ENCODE assay signal across 1 cellular context in the genomic region with DNA sequence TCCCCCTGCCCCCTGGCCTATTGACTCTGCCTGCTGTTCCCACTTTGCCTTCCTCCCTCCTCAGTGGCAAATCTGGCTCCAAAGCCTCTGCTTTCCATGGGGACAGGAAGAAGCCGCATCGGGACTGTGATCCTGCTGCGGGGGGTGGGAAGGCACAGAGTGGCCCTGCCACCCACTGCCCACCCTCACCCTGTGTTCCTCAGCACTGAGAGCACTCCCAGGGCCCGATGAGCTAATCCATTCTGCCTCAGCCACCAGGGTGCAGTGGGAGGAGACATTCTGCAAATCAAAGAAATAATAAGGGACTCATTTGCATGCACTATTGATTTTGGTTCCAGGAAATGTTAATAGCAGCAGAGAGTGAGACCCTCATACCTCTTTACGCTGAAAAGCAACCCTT.
TF ChIP-seq lines count a peak whose summit lies in the region.

No MANE protein-coding gene starts in this region.

TF ChIP-seq in HEK293, 187 proteins besides CTCF, POLR2A, EP300 and RAD21 (continued from another document):
- TF ChIP-seq, protein P1, sequence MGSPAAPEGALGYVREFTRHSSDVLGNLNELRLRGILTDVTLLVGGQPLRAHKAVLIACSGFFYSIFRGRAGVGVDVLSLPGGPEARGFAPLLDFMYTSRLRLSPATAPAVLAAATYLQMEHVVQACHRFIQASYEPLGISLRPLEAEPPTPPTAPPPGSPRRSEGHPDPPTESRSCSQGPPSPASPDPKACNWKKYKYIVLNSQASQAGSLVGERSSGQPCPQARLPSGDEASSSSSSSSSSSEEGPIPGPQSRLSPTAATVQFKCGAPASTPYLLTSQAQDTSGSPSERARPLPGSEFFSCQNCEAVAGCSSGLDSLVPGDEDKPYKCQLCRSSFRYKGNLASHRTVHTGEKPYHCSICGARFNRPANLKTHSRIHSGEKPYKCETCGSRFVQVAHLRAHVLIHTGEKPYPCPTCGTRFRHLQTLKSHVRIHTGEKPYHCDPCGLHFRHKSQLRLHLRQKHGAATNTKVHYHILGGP (tag by site-specific recombination; IDR thresholded peaks at IDR 0.05), result no peak
- TF ChIP-seq EGR2 (tag by site-specific recombination; IDR thresholded peaks at IDR 0.05; ENCODE audit: low read depth), result peak; percentile 24; the same call in 1 of the 2 replicates
- TF ChIP-seq ZNF629 (tag by site-specific recombination; IDR thresholded peaks at IDR 0.05), result no peak
- TF ChIP-seq, protein P2, sequence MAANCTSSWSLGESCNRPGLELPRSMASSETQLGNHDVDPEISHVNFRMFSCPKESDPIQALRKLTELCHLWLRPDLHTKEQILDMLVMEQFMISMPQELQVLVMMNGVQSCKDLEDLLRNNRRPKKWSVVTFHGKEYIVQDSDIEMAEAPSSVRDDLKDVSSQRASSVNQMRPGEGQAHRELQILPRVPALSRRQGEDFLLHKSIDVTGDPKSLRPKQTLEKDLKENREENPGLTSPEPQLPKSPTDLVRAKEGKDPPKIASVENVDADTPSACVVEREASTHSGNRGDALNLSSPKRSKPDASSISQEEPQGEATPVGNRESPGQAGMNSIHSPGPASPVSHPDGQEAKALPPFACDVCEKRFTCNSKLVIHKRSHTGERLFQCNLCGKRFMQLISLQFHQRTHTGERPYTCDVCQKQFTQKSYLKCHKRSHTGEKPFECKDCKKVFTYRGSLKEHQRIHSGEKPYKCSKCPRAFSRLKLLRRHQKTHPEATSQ (tag by site-specific recombination; IDR thresholded peaks at IDR 0.05), result no peak
- TF ChIP-seq ZFP69B (tag by site-specific recombination; IDR thresholded peaks at IDR 0.05), result no peak
- TF ChIP-seq, protein P3, sequence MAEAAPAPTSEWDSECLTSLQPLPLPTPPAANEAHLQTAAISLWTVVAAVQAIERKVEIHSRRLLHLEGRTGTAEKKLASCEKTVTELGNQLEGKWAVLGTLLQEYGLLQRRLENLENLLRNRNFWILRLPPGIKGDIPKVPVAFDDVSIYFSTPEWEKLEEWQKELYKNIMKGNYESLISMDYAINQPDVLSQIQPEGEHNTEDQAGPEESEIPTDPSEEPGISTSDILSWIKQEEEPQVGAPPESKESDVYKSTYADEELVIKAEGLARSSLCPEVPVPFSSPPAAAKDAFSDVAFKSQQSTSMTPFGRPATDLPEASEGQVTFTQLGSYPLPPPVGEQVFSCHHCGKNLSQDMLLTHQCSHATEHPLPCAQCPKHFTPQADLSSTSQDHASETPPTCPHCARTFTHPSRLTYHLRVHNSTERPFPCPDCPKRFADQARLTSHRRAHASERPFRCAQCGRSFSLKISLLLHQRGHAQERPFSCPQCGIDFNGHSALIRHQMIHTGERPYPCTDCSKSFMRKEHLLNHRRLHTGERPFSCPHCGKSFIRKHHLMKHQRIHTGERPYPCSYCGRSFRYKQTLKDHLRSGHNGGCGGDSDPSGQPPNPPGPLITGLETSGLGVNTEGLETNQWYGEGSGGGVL (tag by site-specific recombination; IDR thresholded peaks at IDR 0.05), result no peak
- TF ChIP-seq, protein P4, sequence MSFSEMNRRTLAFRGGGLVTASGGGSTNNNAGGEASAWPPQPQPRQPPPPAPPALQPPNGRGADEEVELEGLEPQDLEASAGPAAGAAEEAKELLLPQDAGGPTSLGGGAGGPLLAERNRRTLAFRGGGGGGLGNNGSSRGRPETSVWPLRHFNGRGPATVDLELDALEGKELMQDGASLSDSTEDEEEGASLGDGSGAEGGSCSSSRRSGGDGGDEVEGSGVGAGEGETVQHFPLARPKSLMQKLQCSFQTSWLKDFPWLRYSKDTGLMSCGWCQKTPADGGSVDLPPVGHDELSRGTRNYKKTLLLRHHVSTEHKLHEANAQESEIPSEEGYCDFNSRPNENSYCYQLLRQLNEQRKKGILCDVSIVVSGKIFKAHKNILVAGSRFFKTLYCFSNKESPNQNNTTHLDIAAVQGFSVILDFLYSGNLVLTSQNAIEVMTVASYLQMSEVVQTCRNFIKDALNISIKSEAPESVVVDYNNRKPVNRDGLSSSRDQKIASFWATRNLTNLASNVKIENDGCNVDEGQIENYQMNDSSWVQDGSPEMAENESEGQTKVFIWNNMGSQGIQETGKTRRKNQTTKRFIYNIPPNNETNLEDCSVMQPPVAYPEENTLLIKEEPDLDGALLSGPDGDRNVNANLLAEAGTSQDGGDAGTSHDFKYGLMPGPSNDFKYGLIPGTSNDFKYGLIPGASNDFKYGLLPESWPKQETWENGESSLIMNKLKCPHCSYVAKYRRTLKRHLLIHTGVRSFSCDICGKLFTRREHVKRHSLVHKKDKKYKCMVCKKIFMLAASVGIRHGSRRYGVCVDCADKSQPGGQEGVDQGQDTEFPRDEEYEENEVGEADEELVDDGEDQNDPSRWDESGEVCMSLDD (tag by site-specific recombination; IDR thresholded peaks at IDR 0.05), result no peak
- no peak for TF ChIP-seq GLIS2 (tag by site-specific recombination; IDR thresholded peaks at IDR 0.05)
